In genomic region chr7:148701414-148701813, GRCh38 we compare ENCODE assay signal across 10 cellular contexts. TPM values are rescaled to one million over a fixed set of nuclear protein-coding genes. Genes with fewer than 3 reads are reported as not detected.
DNase-seq lines count a peak whose midpoint lies in the region; ATAC-seq and TF ChIP-seq lines count a peak whose summit lies in the region.
"Had no signal": no experiment of that assay in that cellular context is flagged by ENCODE, and none has a peak within 500 bp of the region (broad histone marks: within the 10 kb centered on the region; RNA-seq: fewer than 3 reads in every experiment).

No MANE protein-coding gene starts in this region.

- H4K8ac ChIP-seq in neuronal stem cell (ENCODE audit: low read depth, low read length) = no peak overlapping the region

- H3K9me3 Mint-ChIP-seq in effector memory CD8-positive, alpha-beta T cell = no peaks in the 10 kb centered on the region

- H3K4me3 ChIP-seq in neuronal stem cell (ENCODE audit: low read length in 2 of 2) (no peak overlapping the region), colonic mucosa (no peak overlapping the region)
- H3K4me3 ChIP-seq: mucosa of descending colon had no signal

- no CpG with 5 or more reads among the region's 1 CpG for WGBS in neuronal stem cell (ENCODE audit: extremely low coverage in 2 of 2, insufficient read length in 2 of 2, insufficient replicate concordance in 1 of 2), 2 donors

- H3K4me1 Mint-ChIP-seq in effector memory CD8-positive, alpha-beta T cell (ENCODE audit: low read depth in 2 of 2) = peaks cover 43 to 68% of the 10 kb centered on the region in 2 donors

- H3K9ac ChIP-seq in ES-I3 (ENCODE audit: low read depth, low read length) = peak overlapping the region; percentile 94
- no peak overlapping the region for H3K9ac ChIP-seq in neuronal stem cell (ENCODE audit: low read depth, low read length, poor library complexity)
- peak overlapping the region in 1 of 2 donors; percentile 43 for H3K9ac ChIP-seq in colonic mucosa (ENCODE audit: low read depth in 2 of 2, low read length in 2 of 2)

- no peaks in the 10 kb centered on the region for H3K9me3 ChIP-seq in ES-I3 (ENCODE audit: control insufficient read depth, insufficient read depth, low read length)
- H3K9me3 ChIP-seq in neuronal stem cell (replicated peaks in 1 of 2; ENCODE audit: control insufficient read depth in 2 of 2, insufficient read depth in 1 of 2, low read depth in 1 of 2, low read length in 2 of 2) = no peaks in the 10 kb centered on the region
- H3K9me3 ChIP-seq in colonic mucosa = no peaks in the 10 kb centered on the region
- H3K9me3 ChIP-seq: mucosa of descending colon had no signal

- no peak overlapping the region for H3K27ac Mint-ChIP-seq in effector memory CD8-positive, alpha-beta T cell

- H3K36me3 Mint-ChIP-seq in effector memory CD8-positive, alpha-beta T cell (ENCODE audit: insufficient read depth) = peaks cover 17% of the 10 kb centered on the region

- H3K4me3 Mint-ChIP-seq in effector memory CD8-positive, alpha-beta T cell = peak overlapping the region; percentile 88 to 91

- H3K79me1 ChIP-seq in neuronal stem cell (ENCODE audit: low read depth, low read length) = peaks cover 7% of the 10 kb centered on the region

- no peak overlapping the region for H2BK15ac ChIP-seq in neuronal stem cell (ENCODE audit: low read length)

- no peak overlapping the region for H2BK5ac ChIP-seq in neuronal stem cell (ENCODE audit: low read length)

- ATAC-seq in effector memory CD8-positive, alpha-beta T cell (replicated peaks) = no peak
- ATAC-seq in HG03196 (IDR thresholded peaks at IDR 0.05; ENCODE audit: unreplicated experiment) = no peak
- ATAC-seq: mucosa of descending colon had no signal

- no peaks in the 10 kb centered on the region for H3K27me3 Mint-ChIP-seq in effector memory CD8-positive, alpha-beta T cell

- H3K4ac ChIP-seq in neuronal stem cell (ENCODE audit: low read length) = no peak overlapping the region

- H3K18ac ChIP-seq in neuronal stem cell (ENCODE audit: low read length) = no peak overlapping the region

- no peak overlapping the region for H2BK12ac ChIP-seq in neuronal stem cell (ENCODE audit: low read length)

- no peak overlapping the region for H3K14ac ChIP-seq in neuronal stem cell (ENCODE audit: low read length)

- no peak overlapping the region for H2AK5ac ChIP-seq in neuronal stem cell (ENCODE audit: low read depth, low read length)

- H3K27me3 ChIP-seq in neuronal stem cell (ENCODE audit: control insufficient read depth in 3 of 3, insufficient read depth in 3 of 3, low read depth in 1 of 3, low read length in 3 of 3) (no peaks in the 10 kb centered on the region), colonic mucosa (no peaks in the 10 kb centered on the region)

- no peak overlapping the region for H2BK120ac ChIP-seq in neuronal stem cell (ENCODE audit: low read depth, low read length)

- peak; percentile 24 for DNase-seq in NCI-H69 (lab: John Stamatoyannopoulos, UW)
- no peak for DNase-seq in effector memory CD8-positive, alpha-beta T cell
- DNase-seq in neuronal stem cell (ENCODE audit: low spot score) = no peak
- DNase-seq in colonic mucosa = no peak
- DNase-seq in NCI-H146 treated with DMSO at 0.1 percent for 48 hours (lab: John Stamatoyannopoulos, UW; ENCODE audit: unreplicated experiment) = no peak
- no peak for DNase-seq in NCI-H774 (lab: John Stamatoyannopoulos, UW)
- DNase-seq: NCI-H2029 had no signal

- no peak overlapping the region for H2AFZ ChIP-seq in neuronal stem cell (ENCODE audit: low read length)

- no peak overlapping the region for H3K23ac ChIP-seq in neuronal stem cell (ENCODE audit: low read depth, low read length, poor library complexity)

- H3K36me3 ChIP-seq in ES-I3 (ENCODE audit: insufficient read depth, low read length) = no peaks in the 10 kb centered on the region
- H3K36me3 ChIP-seq in neuronal stem cell (replicated peaks in 1 of 2; ENCODE audit: control insufficient read depth in 2 of 2, insufficient read depth in 2 of 2, low read length in 2 of 2) = no peaks in the 10 kb centered on the region
- H3K36me3 ChIP-seq in colonic mucosa = no peaks in the 10 kb centered on the region

- TF ChIP-seq CTCF in colonic mucosa (IDR thresholded peaks at IDR 0.05) = no peak

- no peak overlapping the region for H3K4me2 ChIP-seq in neuronal stem cell (ENCODE audit: insufficient read depth, low read length, poor library complexity, severe bottlenecking)

- no peak overlapping the region for H4K91ac ChIP-seq in neuronal stem cell (ENCODE audit: low read depth, low read length, poor library complexity)

- peaks cover 48% of the 10 kb centered on the region for H3K4me1 ChIP-seq in ES-I3 (ENCODE audit: insufficient read depth, low read length)
- H3K4me1 ChIP-seq in neuronal stem cell (ENCODE audit: control insufficient read depth in 2 of 2, insufficient read depth in 1 of 2, low read depth in 1 of 2, low read length in 2 of 2) = peaks cover 16 to 21% of the 10 kb centered on the region in 2 donors
- peaks cover 27% of the 10 kb centered on the region for H3K4me1 ChIP-seq in colonic mucosa

- intact Hi-C loops in colonic mucosa (cut with DNase I) = no loop called here

- H3K27ac ChIP-seq in neuronal stem cell (replicated peaks; ENCODE audit: low read length) (peak overlapping the region; percentile 15), colonic mucosa (no peak overlapping the region)

RNA-seq across cellular contexts. Expression of gene CUL1, which starts 2.7 kb away (rescaled TPM):
- polyA plus RNA-seq in neuronal stem cell (2013, experiment 1 of 2) = 45.2 TPM
- polyA plus RNA-seq in neuronal stem cell (2013, experiment 2 of 2) = 44.5 TPM
- total RNA-seq in colonic mucosa = 10 to 100 TPM; 36.2 to 36.9 TPM
